10 cellular contexts compared by ENCODE assay signal in genomic region chr4:131644619-131645018, GRCh38.
DNase-seq lines count a peak whose midpoint lies in the region; ATAC-seq and TF ChIP-seq lines count a peak whose summit lies in the region.
"Had no signal": no experiment of that assay in that cellular context is flagged by ENCODE, and none has a peak within 500 bp of the region (broad histone marks: within the 10 kb centered on the region; RNA-seq: fewer than 3 reads in every experiment).

No MANE protein-coding gene starts in this region.

- no peak overlapping the region for H2AFZ ChIP-seq in mammary epithelial cell (ENCODE audit: low read depth, low read length)

- H3K4me3 ChIP-seq in MG63: no peak overlapping the region
- no peak overlapping the region for H3K4me3 ChIP-seq in mammary epithelial cell (replicated peaks in 1 of 3; ENCODE audit: insufficient read depth in 1 of 3, low read depth in 2 of 3, low read length in 3 of 3)
- no peak overlapping the region for H3K4me3 ChIP-seq in transverse colon

- peaks cover 4% of the 10 kb centered on the region for H3K9me3 Mint-ChIP-seq in nephron

- no peaks in the 10 kb centered on the region for H3K9me3 ChIP-seq in MG63
- H3K9me3 ChIP-seq in mammary epithelial cell (replicated peaks; ENCODE audit: insufficient read depth, low read length): no peaks in the 10 kb centered on the region
- H3K9me3 ChIP-seq in transverse colon: no peaks in the 10 kb centered on the region

- TF ChIP-seq POLR2A in transverse colon (IDR thresholded peaks at IDR 0.05): no peak

- dilution Hi-C loops in mammary epithelial cell (cut with HindIII; ENCODE audit: low sequenced_read_pairs): no loop called here

- TF ChIP-seq CTCF in GM10266 (IDR thresholded peaks at IDR 0.05; ENCODE audit: control insufficient read depth, insufficient read depth, low read depth, missing control alignments): peak; percentile 12
- TF ChIP-seq CTCF in mammary epithelial cell (conservative IDR thresholded peaks at IDR 0.05 in 1 of 2, IDR thresholded peaks at IDR 0.05 in 1 of 2; ENCODE audit: extremely low read depth in 1 of 2, insufficient read depth in 1 of 2, low read depth in 1 of 2, low read length in 2 of 2): peak; percentile 78 to 90
- peak; percentile 32 to 54 (median 40) for TF ChIP-seq CTCF in nephron (IDR thresholded peaks at IDR 0.05; ENCODE audit: unreplicated experiment in 3 of 3)
- no peak for TF ChIP-seq CTCF in transverse colon (IDR thresholded peaks at IDR 0.05)

- no peaks in the 10 kb centered on the region for H3K36me3 ChIP-seq in MG63
- H3K36me3 ChIP-seq in mammary epithelial cell (ENCODE audit: insufficient read depth, low read length): no peaks in the 10 kb centered on the region
- no peaks in the 10 kb centered on the region for H3K36me3 ChIP-seq in transverse colon

- intact Hi-C loops in mammary epithelial cell (cut with micrococcal nuclease) (loop anchor here (1.0 to 5.0 kb wide), 3 partner anchors 178 to 583 kb away; no protein-coding TSS in a partner anchor), transverse colon (cut with DNase I; ENCODE audit: low total_unique reads) (no loop called here)

- CTCF ChIA-PET in mammary epithelial cell (lab: Charles Lee; ENCODE audit: low non-redundant PET): interaction anchor here (0.7 to 1.2 kb wide), 2 partner anchors 178 to 1060 kb away, joined by 6 to 14 read pairs; no protein-coding TSS in a partner anchor

- H3K27me3 Mint-ChIP-seq in nephron (ENCODE audit: low read depth): no peaks in the 10 kb centered on the region

- H3K4me1 ChIP-seq in mammary epithelial cell (ENCODE audit: insufficient read depth, low read length) (no peaks in the 10 kb centered on the region), transverse colon (no peaks in the 10 kb centered on the region)

- no peaks in the 10 kb centered on the region for H3K4me1 Mint-ChIP-seq in nephron

- H3K79me2 ChIP-seq in mammary epithelial cell (ENCODE audit: insufficient read depth, low read length): no peaks in the 10 kb centered on the region

- no peak overlapping the region for H3K9ac ChIP-seq in mammary epithelial cell (ENCODE audit: insufficient read depth, low read length)

- no peak for TF ChIP-seq EP300 in transverse colon (IDR thresholded peaks at IDR 0.05; ENCODE audit: low read depth)

- 11% methylated on average over 1 of the region's 1 CpG for WGBS in mammary epithelial cell (ENCODE audit: low coverage, missing lambda C conversion rate)
- WGBS in transverse colon (ENCODE audit: low coverage in 1 of 2), 2 donors: 18 to 22% methylated on average over 1 of the region's 1 CpG

- no peak overlapping the region for H3K4me3 Mint-ChIP-seq in nephron

- no peak overlapping the region for H3K4me2 ChIP-seq in mammary epithelial cell (ENCODE audit: insufficient read depth, low read depth, low read length)

- ATAC-seq in HG03520 (IDR thresholded peaks at IDR 0.05; ENCODE audit: unreplicated experiment) (no peak), GM18873 (IDR thresholded peaks at IDR 0.05; ENCODE audit: low FRiP score, unreplicated experiment) (no peak)

- in situ Hi-C loops in mammary epithelial cell (cut with MboI; ENCODE audit: low sequenced_read_pairs in 2 of 2): loop anchor here in 1 of 2 donors (25.0 kb wide), 1 partner anchor 557 kb away; no protein-coding TSS in a partner anchor
- in situ Hi-C loops in transverse colon (cut with MboI; ENCODE audit: low pct_ligation_motif_present in 1 of 4, low pct_unique_long_range_greater_than_20kb in 1 of 4, low sequenced_read_pairs in 3 of 4): no loop called here

- H3K27ac ChIP-seq in mammary epithelial cell (ENCODE audit: insufficient read depth, low read depth, low read length): no peak overlapping the region
- H3K27ac ChIP-seq in transverse colon: no peak overlapping the region

- no peak overlapping the region for H3K27ac Mint-ChIP-seq in nephron

- H4K20me1 ChIP-seq in mammary epithelial cell (ENCODE audit: insufficient read depth, low read length): no peaks in the 10 kb centered on the region

- H3K27me3 ChIP-seq in MG63 (no peaks in the 10 kb centered on the region), mammary epithelial cell (ENCODE audit: insufficient read depth, low read length) (no peaks in the 10 kb centered on the region), transverse colon (no peaks in the 10 kb centered on the region)

- BruUV-seq in mammary epithelial cell (replicated peaks; lab: Mats Ljungman, UMichigan): no TSS peak

- no peaks in the 10 kb centered on the region for H3K36me3 Mint-ChIP-seq in nephron (ENCODE audit: low read depth)

- DNase-seq in GM10266 (ENCODE audit: extremely low spot score) (no peak), MG63 (peak; percentile 1), mammary epithelial cell (peak; percentile 45), transverse colon (no peak), NCI-H1105 (lab: John Stamatoyannopoulos, UW) (no peak)
- DNase-seq: activated CD4-positive, alpha-beta T cell treated with anti-CD3 and anti-CD28 coated beads, Interleukin-2, amount 50 U/mL, for 1 hour; cortex of kidney had no signal

Comparison
In these comparisons a context has a peak if more than half of its experiments do, and no peak if none do; other contexts are left out.
1. DNase-seq: peak in MG63 (single experiment) and mammary epithelial cell (single experiment); none in GM10266 (single experiment), transverse colon (single experiment) and NCI-H1105 (single experiment).
2. CTCF ChIP-seq: peak in GM10266 (single experiment), mammary epithelial cell (2 of 2) and nephron (3 of 3); none in transverse colon (0 of 5).